21 cellular contexts compared by ENCODE assay signal in genomic region chr15:39743611-39744010, GRCh38. TPM values are rescaled to one million over a fixed set of nuclear protein-coding genes. Genes with fewer than 3 reads are reported as not detected.
DNase-seq lines count a peak whose midpoint lies in the region; ATAC-seq, FAIRE-seq and TF ChIP-seq lines count a peak whose summit lies in the region.
"Had no signal": no experiment of that assay in that cellular context is flagged by ENCODE, and none has a peak within 500 bp of the region (broad histone marks: within the 10 kb centered on the region; RNA-seq: fewer than 3 reads in every experiment).

No MANE protein-coding gene starts in this region.

- no peak for TF ChIP-seq POLR2A in GM12892 (IDR thresholded peaks at IDR 0.05; ENCODE audit: low read depth, low read length)

- H3K79me2 ChIP-seq in PC-3 (ENCODE audit: low read length), result no peaks in the 10 kb centered on the region

- intact Hi-C loops in PC-3 (cut with micrococcal nuclease), result no loop called here

- no peak overlapping the region for H3K27ac ChIP-seq in PC-3 (ENCODE audit: low read length)
- H3K27ac ChIP-seq: HL-60 had no signal

- CTCF ChIA-PET in PC-3 (lab: Charles Lee), result no interaction called here

- no peaks in the 10 kb centered on the region for H3K27me3 ChIP-seq in PC-3 (ENCODE audit: low read length)

- H4K20me1 ChIP-seq in PC-3 (ENCODE audit: low read length), result no peaks in the 10 kb centered on the region

- peak; percentile 14 for FAIRE-seq in GM12892 (lab: Jason Lieb, UNC)

- no peak overlapping the region for H3K4me2 ChIP-seq in PC-3 (ENCODE audit: low read length)

- no peak overlapping the region for H2AFZ ChIP-seq in PC-3 (ENCODE audit: low read length)

- TF ChIP-seq CTCF in PC-3 (conservative IDR thresholded peaks at IDR 0.05; ENCODE audit: low read depth, low read length), result no peak

- no peak overlapping the region for H3K9ac ChIP-seq in PC-3 (ENCODE audit: low read length)

- ATAC-seq in PC-3 (no peak), HG03342 (IDR thresholded peaks at IDR 0.05; ENCODE audit: unreplicated experiment) (no peak)
- ATAC-seq: T-cell had no signal

- H3K4me1 ChIP-seq in PC-3 (ENCODE audit: insufficient read depth, low read length), result peaks cover 29% of the 10 kb centered on the region

- H3K9me2 ChIP-seq in PC-3 (replicated peaks; ENCODE audit: low read length), result no peaks in the 10 kb centered on the region

- no peaks in the 10 kb centered on the region for H3F3A ChIP-seq in PC-3 (ENCODE audit: low read length, unreplicated experiment)

- POLR2A ChIA-PET in PC-3 (lab: Charles Lee; ENCODE audit: unreplicated experiment), result no interaction called here

- no peak overlapping the region for H3K4me3 ChIP-seq in PC-3 (ENCODE audit: low read length)

- no TSS peak for BruUV-seq in PC-3 (replicated peaks; lab: Mats Ljungman, UMichigan)

- DNase-seq in GM12892 (ENCODE audit: insufficient read length) (no peak), PC-3 (peak; percentile 76), dermis blood vessel endothelial cell (peak; percentile 37), lung microvascular endothelial cell (ENCODE audit: low read depth in 2 of 2) (peak; percentile 46 to 60), HK-2 (ENCODE audit: unreplicated experiment) (no peak)
- no peak for DNase-seq in central memory CD4-positive, alpha-beta T cell
- DNase-seq: Calu3; CD8-positive, alpha-beta memory T cell; GOT3; NCI-H1092 treated with DMSO at 0.1 percent for 48 hours; NCI-H1436; NCI-H187; NCI-H2081 treated with DMSO at 0.1 percent for 48 hours; NCI-H2171; NCI-H226; NCI-H510A; Right ventricle myocardium superior; RPMI8226; T-cell had no signal

- H3K36me3 ChIP-seq in PC-3 (ENCODE audit: low read depth, low read length), result no peaks in the 10 kb centered on the region

- H3K9me3 ChIP-seq in PC-3 (ENCODE audit: low read length), result no peaks in the 10 kb centered on the region

RNA-seq across cellular contexts. Expression of gene FSIP1, which starts 39.0 kb away (rescaled TPM):
- polyA plus RNA-seq in GM12892 (2012; ENCODE audit: missing spikeins), result not detected
- 0.07 and 0.81 TPM in 2 replicates for total RNA-seq in PC-3 (2014; rRNA removed)
- 0.37 and 0.85 TPM in 2 replicates for total RNA-seq in dermis blood vessel endothelial cell
- 0.40 and 0.44 TPM in 2 replicates for total RNA-seq in lung microvascular endothelial cell

Comparison
In these comparisons a context has a peak if more than half of its experiments do, and no peak if none do; other contexts are left out.
1. DNase-seq: peak in PC-3 (single experiment), dermis blood vessel endothelial cell (single experiment) and lung microvascular endothelial cell (2 of 2); none in GM12892 (single experiment), HK-2 (single experiment) and central memory CD4-positive, alpha-beta T cell (single experiment).